1 cellular context compared by ENCODE assay signal in genomic region chr1:16163882-16164820, GRCh38.
TF ChIP-seq lines count a peak whose summit lies in the region.

No MANE protein-coding gene starts in this region.

TF ChIP-seq in HepG2, 621 proteins besides CTCF, POLR2A, EP300 and RAD21 (continued from another document and continues in another):
- TF ChIP-seq PATZ1 (CRISPR knock-in tag; IDR thresholded peaks at IDR 0.05), result peak; percentile 74
- TF ChIP-seq IRF2 (CRISPR knock-in tag; IDR thresholded peaks at IDR 0.05), result peak; percentile 67; the same call in 1 of the 2 replicates
- peak; percentile 25; the same call in 1 of the 2 replicates for TF ChIP-seq PHF8 (CRISPR knock-in tag; IDR thresholded peaks at IDR 0.05)
- TF ChIP-seq TRAFD1 (CRISPR knock-in tag; IDR thresholded peaks at IDR 0.05; ENCODE audit: borderline replicate concordance), result no peak
- peak; percentile 58; the same call in 1 of the 2 replicates for TF ChIP-seq NCOR1 (IDR thresholded peaks at IDR 0.05; ENCODE audit: borderline replicate concordance, low read length)
- TF ChIP-seq ZHX2 (IDR thresholded peaks at IDR 0.05; ENCODE audit: low read depth), result peak; percentile 91
- no peak for TF ChIP-seq ZHX2 (CRISPR knock-in tag; IDR thresholded peaks at IDR 0.05; ENCODE audit: borderline replicate concordance)
- peak; percentile 53; the same call in 1 of the 2 replicates for TF ChIP-seq ARID4A (CRISPR knock-in tag; IDR thresholded peaks at IDR 0.05; ENCODE audit: borderline replicate concordance)
- TF ChIP-seq ZXDC (CRISPR knock-in tag; IDR thresholded peaks at IDR 0.05), result no peak
- peak; percentile 68; the same call in 1 of the 2 replicates for TF ChIP-seq ZNF609 (CRISPR knock-in tag; IDR thresholded peaks at IDR 0.05; ENCODE audit: borderline replicate concordance)
- no peak for TF ChIP-seq KLF13 (CRISPR knock-in tag; IDR thresholded peaks at IDR 0.05)
- no peak for TF ChIP-seq ZFP82 (CRISPR knock-in tag; IDR thresholded peaks at IDR 0.05; ENCODE audit: borderline replicate concordance)
- TF ChIP-seq ZNF260 (CRISPR knock-in tag; IDR thresholded peaks at IDR 0.05; ENCODE audit: borderline replicate concordance, low read depth), result no peak
- TF ChIP-seq PBX2 (CRISPR knock-in tag; IDR thresholded peaks at IDR 0.05), result no peak
- TF ChIP-seq ZNF44 (CRISPR knock-in tag; IDR thresholded peaks at IDR 0.05), result no peak
- peak; percentile 22; the same call in 1 of the 2 replicates for TF ChIP-seq ZNF142 (CRISPR knock-in tag; IDR thresholded peaks at IDR 0.05)
